8 cellular contexts compared by ENCODE assay signal in genomic region chr6:107819976-107820551, GRCh38. TPM values are rescaled to one million over a fixed set of nuclear protein-coding genes. Genes with fewer than 3 reads are reported as not detected.
A peak's percentile ranks its signal among the peaks of the same experiment; 100 is the strongest.
DNase-seq lines count a peak whose midpoint lies in the region; ATAC-seq, FAIRE-seq and TF ChIP-seq lines count a peak whose summit lies in the region.

No MANE protein-coding gene starts in this region.

- H3K4me3 Mint-ChIP-seq in IgD-negative memory B cell, result peak overlapping the region; percentile 87 to 97 (median 94)
- peak overlapping the region; percentile 83 for H3K4me3 Mint-ChIP-seq in activated T-cell treated with anti-CD3 and anti-CD28 coated beads, Interleukin-2, amount 50 U/mL, for 24 hours

- H3K27ac ChIP-seq in heart right ventricle, result peak overlapping the region in 1 of 10 donors; percentile 48
- H3K27ac ChIP-seq in small intestine (ENCODE audit: low read depth in 1 of 2, low read length in 1 of 2), result peak overlapping the region; percentile 2 to 66

- peak overlapping the region in 6 of 10 donors; percentile 11 to 34 (median 21) for H3K4me3 ChIP-seq in heart right ventricle
- H3K4me3 ChIP-seq in small intestine (ENCODE audit: low read depth in 1 of 2, low read length in 2 of 2), result peak overlapping the region in 1 of 2 donors; percentile 29

- no peaks in the 10 kb centered on the region for H3K9me3 Mint-ChIP-seq in IgD-negative memory B cell
- no peaks in the 10 kb centered on the region for H3K9me3 Mint-ChIP-seq in activated T-cell treated with anti-CD3 and anti-CD28 coated beads, Interleukin-2, amount 50 U/mL, for 24 hours

- H3K36me3 Mint-ChIP-seq in IgD-negative memory B cell, result no peaks in the 10 kb centered on the region
- peaks cover 2% of the 10 kb centered on the region for H3K36me3 Mint-ChIP-seq in activated T-cell treated with anti-CD3 and anti-CD28 coated beads, Interleukin-2, amount 50 U/mL, for 24 hours (ENCODE audit: low read depth)

- no peak for TF ChIP-seq CTCF in heart right ventricle (IDR thresholded peaks at IDR 0.05)

- H3K27ac Mint-ChIP-seq in IgD-negative memory B cell, result peak overlapping the region; percentile 4 to 86 (median 41)
- H3K27ac Mint-ChIP-seq in activated T-cell treated with anti-CD3 and anti-CD28 coated beads, Interleukin-2, amount 50 U/mL, for 24 hours, result peak overlapping the region; percentile 94

- peak; percentile 52 for DNase-seq in activated T-cell treated with anti-CD3 and anti-CD28 coated beads, Interleukin-2, amount 50 U/mL, for 24 hours
- no peak for DNase-seq in heart right ventricle
- no peak for DNase-seq in small intestine

- H3K4me1 Mint-ChIP-seq in IgD-negative memory B cell, result peaks cover 45 to 51% (median 51%) of the 10 kb centered on the region in 3 donors
- H3K4me1 Mint-ChIP-seq in activated T-cell treated with anti-CD3 and anti-CD28 coated beads, Interleukin-2, amount 50 U/mL, for 24 hours (ENCODE audit: low read depth), result peaks cover 96% of the 10 kb centered on the region

- peak in 1 of 8 donors; percentile 56 for ATAC-seq in heart right ventricle
- no peak for ATAC-seq in HG02884 (IDR thresholded peaks at IDR 0.05; ENCODE audit: unreplicated experiment)
- no peak for ATAC-seq in HG02571 (IDR thresholded peaks at IDR 0.05; ENCODE audit: unreplicated experiment)
- ATAC-seq in GM21515 (IDR thresholded peaks at IDR 0.05; ENCODE audit: unreplicated experiment), result no peak
- ATAC-seq in HG03095 (IDR thresholded peaks at IDR 0.05; ENCODE audit: unreplicated experiment), result no peak

- H3K27me3 Mint-ChIP-seq in IgD-negative memory B cell, result peaks cover 5% of the 10 kb centered on the region
- no peaks in the 10 kb centered on the region for H3K27me3 Mint-ChIP-seq in activated T-cell treated with anti-CD3 and anti-CD28 coated beads, Interleukin-2, amount 50 U/mL, for 24 hours

- H3K4me1 ChIP-seq in heart right ventricle (peaks cover 0 to 20% (median 8%) of the 10 kb centered on the region in 9 donors), small intestine (ENCODE audit: control insufficient read depth in 2 of 2, insufficient read depth in 1 of 2, low read depth in 1 of 2, low read length in 1 of 2) (peaks cover 0 to 2% of the 10 kb centered on the region in 2 donors)

- H3K36me3 ChIP-seq in heart right ventricle (no peaks in the 10 kb centered on the region), small intestine (ENCODE audit: control insufficient read depth in 2 of 2, insufficient read depth in 2 of 2, low read length in 2 of 2) (no peaks in the 10 kb centered on the region)

- FAIRE-seq in small intestine (lab: Jason Lieb, UNC), result no peak

- intact Hi-C loops in heart right ventricle (cut with DNase I), result no loop called here

- H3K27me3 ChIP-seq in heart right ventricle, result peaks cover 0 to 50% (median 22%) of the 10 kb centered on the region in 7 donors
- no peaks in the 10 kb centered on the region for H3K27me3 ChIP-seq in small intestine (ENCODE audit: control insufficient read depth in 2 of 2, insufficient read depth in 2 of 2, low read length in 2 of 2)

- no peaks in the 10 kb centered on the region for H3K9me3 ChIP-seq in heart right ventricle
- H3K9me3 ChIP-seq in small intestine (ENCODE audit: control insufficient read depth, low read depth), result no peaks in the 10 kb centered on the region

- WGBS in heart right ventricle, 2 donors, result 32 to 33% methylated on average over 8 of the region's 8 CpGs
- WGBS in small intestine, 3 donors, result 29 to 44% (median 42%) methylated on average over 8 of the region's 8 CpGs

RNA-seq across cellular contexts. Expression of gene SCML4, which starts 4.0 kb away (rescaled TPM):
- polyA plus RNA-seq in IgD-negative memory B cell (26.1 TPM), heart right ventricle (under 1 TPM; 0.06 to 0.15 TPM), small intestine (10 to 100 TPM in 1 of 3 donors, 1 to 10 TPM in 2; 5.5 to 14.3 (median 5.9) TPM)
- under 1 TPM in 5 of 10 donors, not detected in 5; 0.17 to 0.86 (median 0.44) TPM for total RNA-seq in heart right ventricle

Comparison
In these comparisons a context has a peak if more than half of its experiments do, and no peak if none do; other contexts are left out.
1. RNA of gene SCML4, which starts 4.0 kb away (polyA plus RNA-seq): 26.1 TPM in IgD-negative memory B cell (single experiment) and 5.5 to 14.3 TPM in small intestine; 0.06 to 0.15 TPM in heart right ventricle; every median in the first group is over 4 times any median in the second.